In genomic region chr6:107663308-107663707, GRCh38 we compare ENCODE assay signal across 25 cellular contexts.
"Had no signal": no experiment of that assay in that cellular context is flagged by ENCODE, and none has a peak within 500 bp of the region (broad histone marks: within the 10 kb centered on the region; RNA-seq: fewer than 3 reads in every experiment).

No MANE protein-coding gene starts in this region.

- H3K27me3 Mint-ChIP-seq: activated B cell treated with CpG ODN at 0.5 μM for 24 hours; activated naive CD4-positive, alpha-beta T cell treated with anti-CD3 and anti-CD28 coated beads, Interleukin-2, amount 50 U/mL, for 24 hours had no signal

- H3K36me3 Mint-ChIP-seq: activated naive CD4-positive, alpha-beta T cell treated with anti-CD3 and anti-CD28 coated beads, Interleukin-2, amount 50 U/mL, for 24 hours had no signal

- H3K27ac Mint-ChIP-seq: activated B cell treated with CpG ODN at 0.5 μM for 24 hours; activated CD4-positive, alpha-beta memory T cell treated with anti-CD3 and anti-CD28 coated beads, Interleukin-2, amount 10 ng/mL, durations not matched to agents 7 days and 5 days; activated CD4-positive, alpha-beta T cell treated with anti-CD3 and anti-CD28 coated beads, Interleukin-2, amount 10 ng/mL, durations not matched to agents 7 days and 5 days; activated naive CD4-positive, alpha-beta T cell treated with anti-CD3 and anti-CD28 coated beads, Interleukin-2, amount 50 U/mL, for 24 hours had no signal

- H3K4me3 ChIP-seq: MG63, Peyer's patch, SJSA1 had no signal

- H3K27me3 ChIP-seq: MG63, Peyer's patch, SJSA1 had no signal

- DNase-seq: activated B cell treated with CpG ODN at 0.5 μM for 24 hours; activated CD4-positive, alpha-beta memory T cell treated with anti-CD3 and anti-CD28 coated beads, Interleukin-2, amount 10 ng/mL, durations not matched to agents 7 days and 5 days; activated CD4-positive, alpha-beta T cell treated with anti-CD3 and anti-CD28 coated beads, Interleukin-2, amount 10 ng/mL, durations not matched to agents 7 days and 5 days; activated effector memory CD4-positive, alpha-beta T cell treated with Interleukin-2 at 50 U/mL for 16 hours; activated naive CD4-positive, alpha-beta T cell; activated T-cell treated with anti-CD3 and anti-CD28 coated beads for 4 hours; aorta; central memory CD4-positive, alpha-beta T cell; MG63; MV-4-11; NCI-H1092 treated with DMSO at 0.1 percent for 48 hours; NCI-H1417 treated with DMSO at 0.1 percent for 48 hours; NCI-H1694; NCI-H2029; NCI-H510A treated with DMSO at 0.1 percent for 48 hours; NCI-H69; NK-92 treated with Interleukin-12 subunit alpha and Interleukin-12 subunit beta, amount 100 ng/mL, for 24 hours; OCI-M1; Peyer's patch; Right ventricle myocardium superior; T-helper 17 cell; T-helper 9 cell had no signal

- ATAC-seq: T-helper 17 cell had no signal

- H3K4me3 Mint-ChIP-seq: activated B cell treated with CpG ODN at 0.5 μM for 24 hours; activated CD4-positive, alpha-beta memory T cell treated with anti-CD3 and anti-CD28 coated beads, Interleukin-2, amount 10 ng/mL, durations not matched to agents 7 days and 5 days; activated CD4-positive, alpha-beta T cell treated with anti-CD3 and anti-CD28 coated beads, Interleukin-2, amount 10 ng/mL, durations not matched to agents 7 days and 5 days; activated naive CD4-positive, alpha-beta T cell treated with anti-CD3 and anti-CD28 coated beads, Interleukin-2, amount 50 U/mL, for 24 hours; T-helper 17 cell had no signal

- H3K27ac ChIP-seq: Peyer's patch, RWPE1, SJSA1 had no signal

- H3K9me3 Mint-ChIP-seq: activated B cell treated with CpG ODN at 0.5 μM for 24 hours; activated CD4-positive, alpha-beta memory T cell treated with anti-CD3 and anti-CD28 coated beads, Interleukin-2, amount 10 ng/mL, durations not matched to agents 7 days and 5 days; activated naive CD4-positive, alpha-beta T cell treated with anti-CD3 and anti-CD28 coated beads, Interleukin-2, amount 50 U/mL, for 24 hours had no signal

- H3K36me3 ChIP-seq: MG63, Peyer's patch, SJSA1 had no signal
